ENCODE assay signal across 1 cellular context in genomic region chr13:40247845-40248244, GRCh38.
A peak's percentile ranks its signal among the peaks of the same experiment; 100 is the strongest.
TF ChIP-seq lines count a peak whose summit lies in the region.

No MANE protein-coding gene starts in this region.

TF ChIP-seq in K562, 482 proteins besides CTCF, POLR2A, EP300 and RAD21:
- peak; percentile 22; the same call in 1 of the 2 replicates for TF ChIP-seq VEZF1 (CRISPR knock-in tag; IDR thresholded peaks at IDR 0.05)
- TF ChIP-seq NR4A1 (CRISPR knock-in tag; IDR thresholded peaks at IDR 0.05) = no peak
- no peak for TF ChIP-seq NR4A1 (tag; IDR thresholded peaks at IDR 0.05)
TF ChIP-seq in K562: peak in this region for 1.
